In the genomic region with DNA sequence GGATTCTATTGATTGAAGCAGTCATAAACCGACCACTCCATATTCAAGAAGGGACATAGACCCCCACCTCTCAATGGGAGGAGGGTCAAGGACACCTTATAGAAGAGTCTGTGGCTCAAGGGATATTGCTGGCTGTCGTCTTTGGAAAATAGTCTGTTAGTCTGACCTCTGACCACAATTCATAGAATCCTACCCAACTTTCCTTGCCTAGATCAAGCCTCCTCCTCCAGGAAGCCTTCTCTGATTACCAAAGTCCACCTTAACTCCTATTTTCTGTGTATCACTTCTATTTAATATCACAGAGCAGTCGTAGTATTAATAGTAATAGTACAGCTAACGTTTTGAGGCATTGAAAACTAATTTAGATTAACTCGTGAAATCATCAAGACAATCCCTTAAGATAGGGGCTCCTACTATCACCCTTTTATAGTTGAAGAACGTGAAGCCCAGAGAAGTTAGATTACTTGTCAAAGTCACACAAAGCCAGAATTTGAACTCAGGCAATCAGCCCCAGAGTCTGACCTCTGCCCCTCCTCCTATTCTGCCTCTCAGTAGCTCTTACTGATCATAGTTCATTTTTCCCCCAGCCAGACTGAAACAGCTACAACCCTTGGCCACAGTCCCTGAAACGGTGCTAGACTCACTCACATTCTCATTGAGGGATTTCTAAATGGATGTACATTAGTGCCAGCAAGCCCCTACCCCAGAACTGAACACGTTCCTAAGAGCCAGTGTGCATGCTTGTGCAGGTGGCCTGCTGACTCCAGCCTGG, we compare ENCODE assay signal across 28 cellular contexts.
DNase-seq lines count a peak whose midpoint lies in the region; ATAC-seq and TF ChIP-seq lines count a peak whose summit lies in the region.
"Had no signal": no experiment of that assay in that cellular context is flagged by ENCODE, and none has a peak within 500 bp of the region (broad histone marks: within the 10 kb centered on the region; RNA-seq: fewer than 3 reads in every experiment).

No MANE protein-coding gene starts in this region.

- no peak for DNase-seq in activated CD4-positive, alpha-beta T cell treated with anti-CD3 and anti-CD28 coated beads, Interleukin-2, amount 10 ng/mL, durations not matched to agents 24 days and 14 days
- no peak for DNase-seq in activated CD4-positive, alpha-beta T cell treated with anti-CD3 and anti-CD28 coated beads, Interleukin-2, amount 50 U/mL, for 48 hours
- peak; percentile 58 for DNase-seq in left lobe of liver (ENCODE audit: low spot score)
- no peak for DNase-seq in superior temporal gyrus (ENCODE audit: extremely low spot score)
- DNase-seq in Kasumi-1 (lab: John Stamatoyannopoulos, UW), result no peak
- no peak for DNase-seq in ascending aorta (ENCODE audit: low spot score in 2 of 2)
- DNase-seq in COLO668 (lab: John Stamatoyannopoulos, UW; ENCODE audit: unreplicated experiment), result no peak
- DNase-seq: 8988T; ACHN; CD4-positive, alpha-beta T cell; COR-L47; DMS53; GOT3; HFFc6; KG1; MM.1S; NCI-H1048; NCI-H1436; NCI-H187; NCI-H2081 treated with DMSO at 0.1 percent for 48 hours; NCI-H2171; NCI-H226; NCI-H510A; NCI-H748 treated with DMSO at 0.1 percent for 48 hours; SIG-M5; SK-N-SH had no signal

- H3K9me3 ChIP-seq in ascending aorta, result peaks cover 6 to 7% of the 10 kb centered on the region in 2 donors
- H3K9me3 ChIP-seq: HAP-1, SK-N-SH had no signal

- H3K4me1 ChIP-seq in ascending aorta, result no peaks in the 10 kb centered on the region

- H3K4me3 ChIP-seq in ascending aorta, result no peak overlapping the region
- H3K4me3 ChIP-seq: HAP-1 had no signal

- H3K36me3 ChIP-seq in ascending aorta, result no peaks in the 10 kb centered on the region
- H3K36me3 ChIP-seq: HAP-1 had no signal

- H3K36me3 Mint-ChIP-seq in activated CD4-positive, alpha-beta T cell treated with anti-CD3 and anti-CD28 coated beads, Interleukin-2, amount 10 ng/mL, durations not matched to agents 24 days and 14 days (ENCODE audit: low read depth), result peaks cover 3% of the 10 kb centered on the region
- H3K36me3 Mint-ChIP-seq in nephron (ENCODE audit: low read depth), result no peaks in the 10 kb centered on the region

- no peaks in the 10 kb centered on the region for H3K27me3 Mint-ChIP-seq in activated CD4-positive, alpha-beta T cell treated with anti-CD3 and anti-CD28 coated beads, Interleukin-2, amount 10 ng/mL, durations not matched to agents 24 days and 14 days
- peaks cover 4% of the 10 kb centered on the region for H3K27me3 Mint-ChIP-seq in nephron (ENCODE audit: low read depth)
- H3K27me3 Mint-ChIP-seq: CD4-positive, alpha-beta T cell had no signal

- peaks cover 46% of the 10 kb centered on the region for H3K4me1 Mint-ChIP-seq in activated CD4-positive, alpha-beta T cell treated with anti-CD3 and anti-CD28 coated beads, Interleukin-2, amount 10 ng/mL, durations not matched to agents 24 days and 14 days
- peaks cover 23% of the 10 kb centered on the region for H3K4me1 Mint-ChIP-seq in nephron

- no peak overlapping the region for H3K4me3 Mint-ChIP-seq in activated CD4-positive, alpha-beta T cell treated with anti-CD3 and anti-CD28 coated beads, Interleukin-2, amount 10 ng/mL, durations not matched to agents 24 days and 14 days
- no peak overlapping the region for H3K4me3 Mint-ChIP-seq in nephron
- H3K4me3 Mint-ChIP-seq: CD4-positive, alpha-beta T cell; HFFc6 had no signal

- H3K9me3 Mint-ChIP-seq in activated CD4-positive, alpha-beta T cell treated with anti-CD3 and anti-CD28 coated beads, Interleukin-2, amount 10 ng/mL, durations not matched to agents 24 days and 14 days, result peaks cover 12% of the 10 kb centered on the region
- H3K9me3 Mint-ChIP-seq in nephron, result peaks cover 7% of the 10 kb centered on the region
- H3K9me3 Mint-ChIP-seq: CD4-positive, alpha-beta T cell; HFFc6 had no signal

- peak overlapping the region; percentile 25 for H3K27ac Mint-ChIP-seq in activated CD4-positive, alpha-beta T cell treated with anti-CD3 and anti-CD28 coated beads, Interleukin-2, amount 10 ng/mL, durations not matched to agents 24 days and 14 days
- peak overlapping the region; percentile 54 to 84 (median 57) for H3K27ac Mint-ChIP-seq in nephron
- H3K27ac Mint-ChIP-seq: CD4-positive, alpha-beta T cell; HFFc6 had no signal

- intact Hi-C loops in activated CD4-positive, alpha-beta T cell treated with anti-CD3 and anti-CD28 coated beads, Interleukin-2, amount 10 ng/mL, durations not matched to agents 24 days and 14 days (cut with micrococcal nuclease), result no loop called here
- intact Hi-C loops in ascending aorta (cut with DNase I), result no loop called here

- no peaks in the 10 kb centered on the region for H3K27me3 ChIP-seq in ascending aorta

- TF ChIP-seq CTCF in nephron (IDR thresholded peaks at IDR 0.05; ENCODE audit: unreplicated experiment in 3 of 3) (no peak), ascending aorta (IDR thresholded peaks at IDR 0.05) (no peak)

- H3K27ac ChIP-seq in ascending aorta, result no peak overlapping the region

- ATAC-seq in left lobe of liver, result peak; percentile 95
